ENCODE assay signal across 14 cellular contexts in the genomic region with DNA sequence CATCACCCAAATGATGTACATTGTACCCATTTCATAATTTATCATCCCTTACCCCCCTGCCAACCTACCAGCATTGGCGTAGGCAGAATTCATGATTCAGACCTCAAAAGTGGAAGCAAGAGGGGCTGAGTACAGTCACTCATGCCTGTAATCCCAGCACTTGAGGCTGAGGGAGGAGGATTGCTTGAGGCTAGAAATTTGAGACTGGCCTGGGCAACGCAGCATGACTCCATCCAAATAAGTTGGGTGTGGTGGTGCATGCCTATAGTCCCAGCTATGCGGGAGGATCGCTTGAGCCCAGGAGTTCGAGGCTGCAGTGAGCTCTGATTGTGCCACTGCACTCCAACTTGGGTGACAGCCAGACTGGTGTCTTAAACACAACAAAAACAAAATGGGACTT.
"Had no signal": no experiment of that assay in that cellular context is flagged by ENCODE, and none has a peak within 500 bp of the region (broad histone marks: within the 10 kb centered on the region; RNA-seq: fewer than 3 reads in every experiment).

No MANE protein-coding gene starts in this region.

- FAIRE-seq: astrocyte, kidney had no signal

- DNase-seq: activated CD4-positive, CD25-positive, alpha-beta regulatory T cell treated with anti-CD3 and anti-CD28 coated beads, Interleukin-2, amount 50 U/mL, for 72 hours; activated naive CD4-positive, alpha-beta T cell treated with anti-CD3 and anti-CD28 coated beads, Interleukin-2, amount 10 ng/mL, durations not matched to agents 7 days and 5 days; dorsolateral prefrontal cortex; endodermal cell; hippocampal formation; kidney; left lung; natural killer cell; stimulated activated CD4-positive, alpha-beta T cell treated with anti-CD3 and anti-CD28 coated beads, Interleukin-12 subunit alpha, Interleukin-12 subunit beta, amount 100 ng/mL, for 4 hours; stimulated activated CD4-positive, alpha-beta T cell treated with anti-CD3 and anti-CD28 coated beads, Interleukin-2, amount 100 ng/mL, for 24 hours; stomach; testis had no signal

- H3K27me3 Mint-ChIP-seq: activated naive CD4-positive, alpha-beta T cell treated with anti-CD3 and anti-CD28 coated beads, Interleukin-2, amount 10 ng/mL, durations not matched to agents 7 days and 5 days had no signal

- H3K4me1 Mint-ChIP-seq: activated naive CD4-positive, alpha-beta T cell treated with anti-CD3 and anti-CD28 coated beads, Interleukin-2, amount 10 ng/mL, durations not matched to agents 7 days and 5 days; endodermal cell; natural killer cell had no signal

- H3K27ac Mint-ChIP-seq: endodermal cell had no signal

- H3K9me3 Mint-ChIP-seq: activated naive CD4-positive, alpha-beta T cell treated with anti-CD3 and anti-CD28 coated beads, Interleukin-2, amount 10 ng/mL, durations not matched to agents 7 days and 5 days; endodermal cell; natural killer cell had no signal

- H3K4me3 Mint-ChIP-seq: activated naive CD4-positive, alpha-beta T cell treated with anti-CD3 and anti-CD28 coated beads, Interleukin-2, amount 10 ng/mL, durations not matched to agents 7 days and 5 days; endodermal cell; natural killer cell had no signal

- ATAC-seq: esophagus mucosa, left lung had no signal
